ENCODE assay signal across 8 cellular contexts in the genomic region with DNA sequence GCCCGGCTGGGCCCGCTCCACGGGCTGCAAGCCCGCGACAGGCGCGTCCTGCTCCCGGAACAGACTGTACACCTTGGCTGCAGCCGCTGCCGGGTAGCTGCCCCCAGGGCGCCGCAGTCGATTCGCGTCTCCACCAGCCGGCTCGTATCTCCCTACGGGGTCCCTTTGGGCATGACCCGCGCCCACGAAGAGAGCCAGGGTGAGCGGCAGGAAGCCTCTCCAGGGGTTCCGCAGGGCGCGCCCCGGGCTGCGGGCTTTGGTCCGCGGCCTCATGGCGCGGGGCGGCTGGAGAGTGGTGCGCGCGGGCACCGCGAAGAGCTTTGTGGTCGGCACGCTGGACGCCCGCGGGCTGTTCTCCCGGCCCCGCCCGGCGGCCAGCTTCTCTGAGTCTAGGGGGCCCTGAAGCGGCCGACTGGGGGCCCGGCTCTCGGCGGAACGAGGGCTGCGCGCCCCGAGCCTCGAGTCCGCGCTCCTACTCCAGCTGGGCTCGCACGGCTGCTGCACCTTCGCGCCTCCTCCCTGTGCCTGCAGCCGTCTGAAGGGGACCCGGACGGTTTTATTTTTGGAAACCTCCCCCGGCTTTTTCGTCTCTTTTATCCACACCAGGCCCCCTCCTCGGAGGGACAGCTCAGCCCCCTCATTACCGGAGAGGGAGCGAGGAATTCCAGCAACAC. TPM values are rescaled to one million over a fixed set of nuclear protein-coding genes. Genes with fewer than 3 reads are reported as not detected.
A peak's percentile ranks its signal among the peaks of the same experiment; 100 is the strongest.
DNase-seq lines count a peak whose midpoint lies in the region; ATAC-seq and TF ChIP-seq lines count a peak whose summit lies in the region.

A gene (minus strand): TSS at position 566 of the 674 bp plus-strand sequence. CDS start 293 bp downstream, at position 273.

- H3K4me1 ChIP-seq in MM.1S (ENCODE audit: low read length) = no peaks in the 10 kb centered on the region

- 0 out of 2 replicates have a peak, but pooled peaks cover 5% of the 10 kb centered on the region for H3K27me3 ChIP-seq in MM.1S (replicated peaks; ENCODE audit: insufficient read depth, low read length)
- no peaks in the 10 kb centered on the region for H3K27me3 ChIP-seq in kidney epithelial cell (ENCODE audit: control insufficient read depth, insufficient read depth, low read length)

- H3K36me3 ChIP-seq in MM.1S (replicated peaks; ENCODE audit: insufficient read depth, low read length) = no peaks in the 10 kb centered on the region
- H3K36me3 ChIP-seq in kidney epithelial cell (ENCODE audit: control insufficient read depth, insufficient read depth, low read length) = no peaks in the 10 kb centered on the region

- H3K27me3 Mint-ChIP-seq in MCF 10A (ENCODE audit: insufficient read depth, unreplicated experiment) = no peaks in the 10 kb centered on the region
- H3K27me3 Mint-ChIP-seq in stimulated activated memory B cell treated with anti-CD40 and anti-IgM and Interleukin-4, amounts not matched to agents 10 μg/mL and 1 μg/mL and 100 μg/mL, for 72 hours = peaks cover 39% of the 10 kb centered on the region

- H3K4me3 ChIP-seq in MM.1S (ENCODE audit: low read length) (peak within 1 kb of the TSS; percentile 57), kidney epithelial cell (ENCODE audit: low read depth, low read length) (peak within 1 kb of the TSS; percentile 60)

- CTCF ChIA-PET in MCF 10A (lab: Yijun Ruan, JAX) = interaction anchor here (0.7 to 3.0 kb wide), 17 partner anchors 10 to 311 kb away, joined by 3 to 23 read pairs (median 3); no protein-coding TSS in a partner anchor

- BruUV-seq in MCF 10A (replicated peaks; lab: Mats Ljungman, UMichigan) = no TSS peak

- intact Hi-C loops in MCF 10A (cut with micrococcal nuclease) = no loop called here

- H2AFZ ChIP-seq in MM.1S (ENCODE audit: low read length) = peak within 1 kb of the TSS; percentile 45; the same call in 1 of the 2 replicates

- H3K36me3 Mint-ChIP-seq in MCF 10A (ENCODE audit: insufficient read depth, unreplicated experiment) = no peaks in the 10 kb centered on the region
- no peaks in the 10 kb centered on the region for H3K36me3 Mint-ChIP-seq in stimulated activated memory B cell treated with anti-CD40 and anti-IgM and Interleukin-4, amounts not matched to agents 10 μg/mL and 1 μg/mL and 100 μg/mL, for 72 hours

- ATAC-seq in stimulated activated memory B cell treated with anti-CD40 and anti-IgM and Interleukin-4, amounts not matched to agents 10 μg/mL and 1 μg/mL and 100 μg/mL, for 72 hours = no peak
- ATAC-seq in GM21619 (IDR thresholded peaks at IDR 0.05; ENCODE audit: unreplicated experiment) (no peak), GM18498 (IDR thresholded peaks at IDR 0.05; ENCODE audit: unreplicated experiment) (no peak)

- H3K4me1 Mint-ChIP-seq in MCF 10A (ENCODE audit: insufficient read depth, unreplicated experiment) = peaks cover 45% of the 10 kb centered on the region
- H3K4me1 Mint-ChIP-seq in stimulated activated memory B cell treated with anti-CD40 and anti-IgM and Interleukin-4, amounts not matched to agents 10 μg/mL and 1 μg/mL and 100 μg/mL, for 72 hours = peaks cover 47% of the 10 kb centered on the region

- H3K79me2 ChIP-seq in MM.1S (ENCODE audit: low read length) = no peaks in the 10 kb centered on the region

- no peaks in the 10 kb centered on the region for H3K9me3 Mint-ChIP-seq in MCF 10A (ENCODE audit: unreplicated experiment)
- no peaks in the 10 kb centered on the region for H3K9me3 Mint-ChIP-seq in stimulated activated memory B cell treated with anti-CD40 and anti-IgM and Interleukin-4, amounts not matched to agents 10 μg/mL and 1 μg/mL and 100 μg/mL, for 72 hours

- TF ChIP-seq CTCF in MM.1S (IDR thresholded peaks at IDR 0.05; ENCODE audit: low read length) (no peak), MCF 10A (IDR thresholded peaks at IDR 0.05; ENCODE audit: unreplicated experiment) (no peak), kidney epithelial cell (IDR thresholded peaks at IDR 0.05; ENCODE audit: insufficient read depth, low read length, poor library complexity, severe bottlenecking) (no peak)

- H3K9me2 ChIP-seq in MM.1S (replicated peaks; ENCODE audit: insufficient read depth, low read length) = no peaks in the 10 kb centered on the region

- H3K9me3 ChIP-seq in MM.1S (replicated peaks; ENCODE audit: insufficient read depth, low read length) = no peaks in the 10 kb centered on the region

- H3K27ac ChIP-seq in MM.1S (ENCODE audit: low read length) (no peak within 1 kb of the TSS), caudate nucleus (ENCODE audit: low read depth, low read length) (no peak within 1 kb of the TSS)

- no peak within 1 kb of the TSS for H3K27ac Mint-ChIP-seq in MCF 10A (ENCODE audit: low read depth, unreplicated experiment)
- no peak within 1 kb of the TSS for H3K27ac Mint-ChIP-seq in stimulated activated memory B cell treated with anti-CD40 and anti-IgM and Interleukin-4, amounts not matched to agents 10 μg/mL and 1 μg/mL and 100 μg/mL, for 72 hours

- peak within 1 kb of the TSS; percentile 69 for H3K4me3 Mint-ChIP-seq in MCF 10A (ENCODE audit: unreplicated experiment)
- H3K4me3 Mint-ChIP-seq in stimulated activated memory B cell treated with anti-CD40 and anti-IgM and Interleukin-4, amounts not matched to agents 10 μg/mL and 1 μg/mL and 100 μg/mL, for 72 hours = peak within 1 kb of the TSS; percentile 75

- POLR2A ChIA-PET in MCF 10A (lab: Yijun Ruan, JAX) = interaction anchor here (1.5 to 1.6 kb wide), 2 partner anchors 39 to 152 kb away, joined by 4 to 6 read pairs; a partner anchor contains a TSS

- no peaks in the 10 kb centered on the region for H3F3A ChIP-seq in MM.1S (ENCODE audit: insufficient read depth, low read length)

- peak within 1 kb of the TSS; percentile 81 for H3K4me2 ChIP-seq in MM.1S (ENCODE audit: low read depth, low read length)

- no peak within 1 kb of the TSS for H3K9ac ChIP-seq in MM.1S (ENCODE audit: low read length)

- no peaks in the 10 kb centered on the region for H4K20me1 ChIP-seq in MM.1S (ENCODE audit: insufficient read depth, low read length)

- peak; percentile 22 for DNase-seq in DMS79 (lab: John Stamatoyannopoulos, UW)
- DNase-seq in MM.1S = no peak
- peak; percentile 29 for DNase-seq in MCF 10A (ENCODE audit: unreplicated experiment)
- DNase-seq in kidney epithelial cell (ENCODE audit: low read depth) = no peak
- no peak for DNase-seq in caudate nucleus (lab: John Stamatoyannopoulos, UW)

RNA-seq across cellular contexts. Expression of the gene that starts here (rescaled TPM):
- total RNA-seq in MCF 10A (2022) = 9.1 and 16.8 TPM in 2 replicates
- total RNA-seq in kidney epithelial cell = 69.5 and 81.5 TPM in 2 replicates

Comparison
In these comparisons a context has a peak if more than half of its experiments do, and no peak if none do; other contexts are left out.
1. DNase-seq: peak in DMS79 (single experiment) and MCF 10A (single experiment); none in MM.1S (single experiment), kidney epithelial cell (single experiment) and caudate nucleus (0 of 61).